ENCODE assay signal across 1 cellular context in genomic region chr4:125398263-125398662, GRCh38.
TF ChIP-seq lines count a peak whose summit lies in the region.

No MANE protein-coding gene starts in this region.

TF ChIP-seq in IMR-90, 13 proteins besides CTCF, POLR2A, EP300 and RAD21:
- no peak for TF ChIP-seq RCOR1 (IDR thresholded peaks at IDR 0.05; ENCODE audit: insufficient replicate concordance, low read length)
- TF ChIP-seq MAZ (IDR thresholded peaks at IDR 0.05; ENCODE audit: borderline replicate concordance, low read depth, low read length): no peak
- no peak for TF ChIP-seq RFX5 (IDR thresholded peaks at IDR 0.05; ENCODE audit: low read depth, low read length)
- no peak for TF ChIP-seq MAFK (IDR thresholded peaks at IDR 0.05; ENCODE audit: low read depth, low read length)
- TF ChIP-seq CEBPB (IDR thresholded peaks at IDR 0.05; ENCODE audit: low read depth, low read length): no peak
- no peak for TF ChIP-seq CHD1 (IDR thresholded peaks at IDR 0.05; ENCODE audit: low read depth, low read length)
- TF ChIP-seq USF2 (IDR thresholded peaks at IDR 0.05; ENCODE audit: low read depth, low read length): no peak
- TF ChIP-seq ELK1 (IDR thresholded peaks at IDR 0.05; ENCODE audit: borderline replicate concordance, low read depth, low read length): no peak
- no peak for TF ChIP-seq SMC3 (IDR thresholded peaks at IDR 0.05; ENCODE audit: low read depth, low read length)
- TF ChIP-seq NFE2L2 (IDR thresholded peaks at IDR 0.05; ENCODE audit: low read depth, low read length): no peak
- no peak for TF ChIP-seq MXI1 (IDR thresholded peaks at IDR 0.05; ENCODE audit: borderline replicate concordance, low read depth, low read length)
- no peak for TF ChIP-seq FOS (IDR thresholded peaks at IDR 0.05; ENCODE audit: low read depth, low read length)
